Comparison of ENCODE assay signal across 18 cellular contexts in genomic region chr3:128198313-128198712, GRCh38. TPM values are rescaled to one million over a fixed set of nuclear protein-coding genes. Genes with fewer than 3 reads are reported as not detected.
DNase-seq lines count a peak whose midpoint lies in the region; ATAC-seq lines count a peak whose summit lies in the region.
"Had no signal": no experiment of that assay in that cellular context is flagged by ENCODE, and none has a peak within 500 bp of the region (broad histone marks: within the 10 kb centered on the region; RNA-seq: fewer than 3 reads in every experiment).

No MANE protein-coding gene starts in this region.

- WGBS in mesendoderm (ENCODE audit: extremely low coverage, insufficient coverage, low lambda C conversion rate) = no CpG with 5 or more reads among the region's 1 CpG

- H3K4me1 Mint-ChIP-seq in activated naive CD4-positive, alpha-beta T cell treated with anti-CD3 and anti-CD28 coated beads, Interleukin-2, amount 10 ng/mL, durations not matched to agents 7 days and 5 days = peaks cover 3% of the 10 kb centered on the region
- H3K4me1 Mint-ChIP-seq in activated naive CD8-positive, alpha-beta T cell treated with anti-CD3 and anti-CD28 coated beads for 36 hours = peaks cover 17% of the 10 kb centered on the region

- no peak overlapping the region for H2AK5ac ChIP-seq in mesendoderm (ENCODE audit: low read length)

- peaks cover 3% of the 10 kb centered on the region for H3K36me3 Mint-ChIP-seq in activated naive CD4-positive, alpha-beta T cell treated with anti-CD3 and anti-CD28 coated beads, Interleukin-2, amount 10 ng/mL, durations not matched to agents 7 days and 5 days
- peaks cover 12% of the 10 kb centered on the region for H3K36me3 Mint-ChIP-seq in activated naive CD8-positive, alpha-beta T cell treated with anti-CD3 and anti-CD28 coated beads for 36 hours

- no peaks in the 10 kb centered on the region for H3K9me3 Mint-ChIP-seq in activated naive CD4-positive, alpha-beta T cell treated with anti-CD3 and anti-CD28 coated beads, Interleukin-2, amount 10 ng/mL, durations not matched to agents 7 days and 5 days
- H3K9me3 Mint-ChIP-seq in activated naive CD8-positive, alpha-beta T cell treated with anti-CD3 and anti-CD28 coated beads for 36 hours = no peaks in the 10 kb centered on the region

- DNase-seq in activated naive CD4-positive, alpha-beta T cell treated with anti-CD3 and anti-CD28 coated beads, Interleukin-2, amount 10 ng/mL, durations not matched to agents 7 days and 5 days = no peak
- no peak for DNase-seq in activated naive CD4-positive, alpha-beta T cell treated with Interleukin-2 at 50 U/mL for 16 hours
- no peak for DNase-seq in activated naive CD8-positive, alpha-beta T cell treated with anti-CD3 and anti-CD28 coated beads for 36 hours
- peak; percentile 76 for DNase-seq in mesendoderm
- DNase-seq in cortex of kidney (lab: John Stamatoyannopoulos, UW) = no peak
- no peak for DNase-seq in effector CD8-positive, alpha-beta T cell (lab: John Stamatoyannopoulos, UW)
- DNase-seq: activated effector memory CD4-positive, alpha-beta T cell treated with Interleukin-2 at 50 U/mL for 16 hours; amniotic stem cell; C1 segment of cervical spinal cord; H7; islet precursor cell; NCI-H1048; NCI-H187; T-helper 1 cell had no signal

- H3K27ac Mint-ChIP-seq in activated naive CD4-positive, alpha-beta T cell treated with anti-CD3 and anti-CD28 coated beads, Interleukin-2, amount 10 ng/mL, durations not matched to agents 7 days and 5 days = peak overlapping the region; percentile 26
- H3K27ac Mint-ChIP-seq in activated naive CD8-positive, alpha-beta T cell treated with anti-CD3 and anti-CD28 coated beads for 36 hours = peak overlapping the region; percentile 3

- H2BK5ac ChIP-seq in mesendoderm (ENCODE audit: low read length) = no peak overlapping the region

- H3K27me3 Mint-ChIP-seq in activated naive CD4-positive, alpha-beta T cell treated with anti-CD3 and anti-CD28 coated beads, Interleukin-2, amount 10 ng/mL, durations not matched to agents 7 days and 5 days = no peaks in the 10 kb centered on the region
- H3K27me3 Mint-ChIP-seq in activated naive CD8-positive, alpha-beta T cell treated with anti-CD3 and anti-CD28 coated beads for 36 hours = no peaks in the 10 kb centered on the region

- no peak overlapping the region for H3K56ac ChIP-seq in mesendoderm (ENCODE audit: low read length)

- H3K79me2 ChIP-seq in mesendoderm (ENCODE audit: control insufficient read depth, insufficient read depth, low read length) = no peaks in the 10 kb centered on the region

- no peak overlapping the region for H2BK15ac ChIP-seq in mesendoderm (replicated peaks; ENCODE audit: low read depth)

- H4K5ac ChIP-seq in mesendoderm (ENCODE audit: low read length) = no peak overlapping the region

- CTCF ChIA-PET in activated naive CD4-positive, alpha-beta T cell treated with anti-CD3 and anti-CD28 coated beads, Interleukin-2, amount 10 ng/mL, durations not matched to agents 7 days and 5 days (lab: Charles Lee) = interaction anchor here (0.7 kb wide), 1 partner anchor 103 kb away, joined by 3 read pairs; no protein-coding TSS in a partner anchor

- H3K23ac ChIP-seq in mesendoderm (ENCODE audit: low read length) = no peak overlapping the region

- no peaks in the 10 kb centered on the region for H3K36me3 ChIP-seq in mesendoderm (ENCODE audit: control insufficient read depth, insufficient read depth, low read length)
- H3K36me3 ChIP-seq: breast epithelium, SJSA1 had no signal

- no peak overlapping the region for H3K4me2 ChIP-seq in mesendoderm (ENCODE audit: low read length)
- H3K4me2 ChIP-seq: smooth muscle cell had no signal

- no peak for ATAC-seq in HG03432 (IDR thresholded peaks at IDR 0.05; ENCODE audit: unreplicated experiment)

- no peak overlapping the region for H3K18ac ChIP-seq in mesendoderm (ENCODE audit: low read length)

- H3K4me3 ChIP-seq in mesendoderm (ENCODE audit: low read length) = no peak overlapping the region
- H3K4me3 ChIP-seq: breast epithelium, SJSA1, smooth muscle cell had no signal

- no peaks in the 10 kb centered on the region for H3K27me3 ChIP-seq in mesendoderm (ENCODE audit: insufficient read depth, low read length, poor library complexity)
- H3K27me3 ChIP-seq: breast epithelium, SJSA1 had no signal

- no peak overlapping the region for H3K4ac ChIP-seq in mesendoderm (ENCODE audit: low read depth, low read length)

- H2BK120ac ChIP-seq in mesendoderm (ENCODE audit: low read depth, low read length) = no peak overlapping the region

- H3K9ac ChIP-seq in mesendoderm (ENCODE audit: low read length) = no peak overlapping the region

- H3K4me3 Mint-ChIP-seq in activated naive CD4-positive, alpha-beta T cell treated with anti-CD3 and anti-CD28 coated beads, Interleukin-2, amount 10 ng/mL, durations not matched to agents 7 days and 5 days = no peak overlapping the region
- no peak overlapping the region for H3K4me3 Mint-ChIP-seq in activated naive CD8-positive, alpha-beta T cell treated with anti-CD3 and anti-CD28 coated beads for 36 hours

- H3K27ac ChIP-seq in mesendoderm (ENCODE audit: low read depth, low read length) = peak overlapping the region; percentile 9
- H3K27ac ChIP-seq: breast epithelium, SJSA1 had no signal

- no peak overlapping the region for H4K8ac ChIP-seq in mesendoderm (ENCODE audit: low read depth, low read length)

- peaks cover 20% of the 10 kb centered on the region for H3K4me1 ChIP-seq in mesendoderm (ENCODE audit: control insufficient read depth, low read depth, low read length)
- H3K4me1 ChIP-seq: breast epithelium, SJSA1 had no signal

- H3K79me1 ChIP-seq in mesendoderm (ENCODE audit: low read length) = no peaks in the 10 kb centered on the region

RNA-seq across cellular contexts. Expression of gene EEFSEC, which starts 45.0 kb away (rescaled TPM):
- total RNA-seq in activated naive CD8-positive, alpha-beta T cell treated with anti-CD3 and anti-CD28 coated beads for 36 hours = 10 to 100 TPM; 22.4 to 23.9 TPM
- 8.1 TPM for polyA plus RNA-seq in mesendoderm (2013, experiment 1 of 2)
- polyA plus RNA-seq in mesendoderm (2013, experiment 2 of 2) = 8.9 TPM
